13 cellular contexts compared by ENCODE assay signal in genomic region chr12:27571463-27571862, GRCh38. TPM values are rescaled to one million over a fixed set of nuclear protein-coding genes. Genes with fewer than 3 reads are reported as not detected.
DNase-seq lines count a peak whose midpoint lies in the region; ATAC-seq and TF ChIP-seq lines count a peak whose summit lies in the region.
"Had no signal": no experiment of that assay in that cellular context is flagged by ENCODE, and none has a peak within 500 bp of the region (broad histone marks: within the 10 kb centered on the region; RNA-seq: fewer than 3 reads in every experiment).

No MANE protein-coding gene starts in this region.

- no peak overlapping the region for H3K4me3 ChIP-seq in AG10803 (ENCODE audit: low read length)
- no peak overlapping the region for H3K4me3 ChIP-seq in cardiac fibroblast (replicated peaks in 1 of 2; ENCODE audit: low read depth in 2 of 2, low read length in 2 of 2)
- H3K4me3 ChIP-seq: right lobe of liver had no signal

- DNase-seq in AG10803 (ENCODE audit: low read depth) (peak; percentile 87), HT1080 (ENCODE audit: low read depth) (peak; percentile 88), cardiac fibroblast (ENCODE audit: low read depth in 2 of 2) (peak; percentile 61 to 95), kidney tubule cell (ENCODE audit: low spot score) (peak; percentile 63)
- DNase-seq in activated naive CD4-positive, alpha-beta T cell treated with Interleukin-2 at 50 U/mL for 16 hours, result no peak
- DNase-seq: CD8-positive, alpha-beta memory T cell; NCI-H2227 treated with DMSO at 0.1 percent for 48 hours; right lobe of liver; SIG-M5 had no signal

- ATAC-seq in GM19324 (IDR thresholded peaks at IDR 0.05; ENCODE audit: low FRiP score, unreplicated experiment), result no peak
- no peak for ATAC-seq in GM19455 (IDR thresholded peaks at IDR 0.05; ENCODE audit: unreplicated experiment)
- no peak for ATAC-seq in HG02852 (IDR thresholded peaks at IDR 0.05; ENCODE audit: unreplicated experiment)
- ATAC-seq: WTC11 had no signal

- TF ChIP-seq CTCF in AG10803 (conservative IDR thresholded peaks at IDR 0.05; ENCODE audit: low read length) (no peak), cardiac fibroblast (IDR thresholded peaks at IDR 0.05; ENCODE audit: low read depth, low read length) (no peak)

RNA-seq across cellular contexts. Expression of gene PPFIBP1, which starts 47.5 kb away (rescaled TPM):
- total RNA-seq in HT1080 (2014; rRNA removed; shearing (Covaris generic)), result 86.7 and 105 TPM in 2 replicates
- polyA plus RNA-seq in HT1080 (2015; cell fraction: cytosol; rRNA removed), result 106 and 155 TPM in 2 replicates
- polyA plus RNA-seq in HT1080 (2015; cell fraction: nucleus; rRNA removed), result 351 and 401 TPM in 2 replicates
